8 cellular contexts compared by ENCODE assay signal in the genomic region with DNA sequence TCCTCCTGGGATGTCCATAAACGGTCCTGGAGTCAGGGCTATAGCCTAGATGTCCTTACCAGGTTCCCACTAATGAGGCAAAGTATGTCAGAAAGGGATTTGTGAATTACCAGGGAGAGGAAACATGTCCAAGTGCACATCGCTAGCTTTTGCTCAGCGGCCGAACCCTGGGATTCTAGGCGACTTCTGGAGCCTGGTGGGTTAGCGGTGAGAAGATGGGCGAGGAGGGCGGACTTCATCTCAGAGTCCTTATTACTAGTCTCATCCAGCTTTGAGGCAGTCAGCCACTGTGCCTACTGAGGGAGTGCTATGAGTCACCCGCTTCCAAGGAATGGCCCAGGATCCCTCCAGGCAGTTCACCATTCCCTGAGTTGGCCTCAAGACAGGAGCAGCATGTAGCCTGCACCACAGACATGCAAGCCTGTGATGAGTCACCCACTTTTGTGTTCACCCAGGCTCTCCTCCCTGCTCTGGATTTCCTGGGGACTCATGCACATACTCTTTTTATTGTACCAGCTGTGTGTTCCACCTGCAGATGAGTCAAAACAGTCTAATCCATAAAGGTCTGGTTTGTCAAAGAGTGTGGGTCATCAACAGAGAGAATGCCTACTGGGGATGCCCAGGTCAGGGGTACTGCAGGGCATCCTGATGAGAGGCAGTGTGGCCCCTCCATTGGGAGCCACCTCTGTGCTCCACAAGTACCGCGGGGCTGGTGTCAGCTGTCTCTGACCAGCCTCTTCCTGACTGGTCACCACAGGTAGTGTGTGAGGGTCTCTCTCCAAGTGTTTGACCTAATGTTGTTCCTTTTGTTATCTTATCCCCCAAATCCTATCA. TPM values are rescaled to one million over a fixed set of nuclear protein-coding genes. Genes with fewer than 3 reads are reported as not detected.
DNase-seq lines count a peak whose midpoint lies in the region; TF ChIP-seq lines count a peak whose summit lies in the region.

No MANE protein-coding gene starts in this region.

- H3K9me3 ChIP-seq in esophagus squamous epithelium (no peaks in the 10 kb centered on the region), OCI-LY7 (ENCODE audit: low read length) (no peaks in the 10 kb centered on the region)

- WGBS in esophagus squamous epithelium, 2 donors: 43 to 58% methylated on average over 8 to 11 of the region's 11 CpGs

- no peak overlapping the region for H2AFZ ChIP-seq in OCI-LY7 (ENCODE audit: low read length)

- BruUV-seq in OCI-LY7 (replicated peaks; lab: Mats Ljungman, UMichigan): no TSS peak

- POLR2A ChIA-PET in RWPE1 (lab: Yijun Ruan, JAX; ENCODE audit: low non-redundant PET): interaction anchor here (0.8 to 0.9 kb wide), 2 partner anchors 20 to 22 kb away, joined by 3 read pairs; no protein-coding TSS in a partner anchor
- POLR2A ChIA-PET in OCI-LY7 (lab: Charles Lee): interaction anchor here (1.2 kb wide), 1 partner anchor 109 kb away, joined by 3 read pairs; no protein-coding TSS in a partner anchor

- DNase-seq in GM03348 (ENCODE audit: low spot score) (peak; percentile 95), RWPE1 (ENCODE audit: low spot score) (peak; percentile 100), esophagus squamous epithelium (lab: John Stamatoyannopoulos, UW) (no peak), skeletal muscle cell (ENCODE audit: low read depth) (peak; percentile 97), OCI-LY7 (ENCODE audit: low spot score) (no peak), retina (no peak), mucosa of gallbladder (ENCODE audit: low spot score) (no peak), activated gamma-delta T cell treated with Interleukin-2 at 50 U/mL for 16 hours (no peak)

- no peaks in the 10 kb centered on the region for H3K79me2 ChIP-seq in OCI-LY7 (ENCODE audit: insufficient read depth, low read depth, low read length)

- intact Hi-C loops in esophagus squamous epithelium (cut with DNase I) (no loop called here), OCI-LY7 (cut with micrococcal nuclease; ENCODE audit: unreplicated experiment) (loop anchor here (5.0 to 10.0 kb wide), 3 partner anchors 263 to 478 kb away; partner anchors contain the start of genes GDF9, KIF3A and UQCRQ)

- H3K27ac ChIP-seq in RWPE1 (peak overlapping the region; percentile 96), esophagus squamous epithelium (peak overlapping the region; percentile 82 to 96 (median 94)), OCI-LY7 (ENCODE audit: low read depth, low read length, poor library complexity, severe bottlenecking) (no peak overlapping the region)

- H3K4me2 ChIP-seq in OCI-LY7 (ENCODE audit: low read length): no peak overlapping the region

- TF ChIP-seq CTCF in RWPE1 (conservative IDR thresholded peaks at IDR 0.05; ENCODE audit: low read depth): no peak
- TF ChIP-seq CTCF in esophagus squamous epithelium (IDR thresholded peaks at IDR 0.05): no peak
- no peak for TF ChIP-seq CTCF in OCI-LY7 (conservative IDR thresholded peaks at IDR 0.05; ENCODE audit: low read length)

- H3K4me1 ChIP-seq in esophagus squamous epithelium (peaks cover 44 to 82% (median 68%) of the 10 kb centered on the region in 3 donors), OCI-LY7 (ENCODE audit: insufficient read depth, low read length, poor library complexity, severe bottlenecking) (peaks cover 24% of the 10 kb centered on the region)

- TF ChIP-seq POLR2A in esophagus squamous epithelium (IDR thresholded peaks at IDR 0.05): no peak

- H3K36me3 ChIP-seq in esophagus squamous epithelium (peaks cover 0 to 37% (median 0%) of the 10 kb centered on the region in 3 donors), OCI-LY7 (ENCODE audit: insufficient read depth, low read length) (no peaks in the 10 kb centered on the region)

- H3K4me3 ChIP-seq in esophagus squamous epithelium (no peak overlapping the region), skeletal muscle cell (ENCODE audit: low read depth, low read length) (no peak overlapping the region), OCI-LY7 (ENCODE audit: low read depth, low read length, poor library complexity, severe bottlenecking) (no peak overlapping the region)

- H3K9me2 ChIP-seq in OCI-LY7 (ENCODE audit: insufficient read depth, low read length): no peaks in the 10 kb centered on the region

- no peaks in the 10 kb centered on the region for H4K20me1 ChIP-seq in OCI-LY7 (ENCODE audit: insufficient read depth, low read length)

- CTCF ChIA-PET in RWPE1 (lab: Yijun Ruan, JAX) (interaction anchor here (0.6 to 2.8 kb wide), 5 partner anchors 21 to 137 kb away, joined by 3 to 15 read pairs (median 5); no protein-coding TSS in a partner anchor), OCI-LY7 (lab: Charles Lee; ENCODE audit: unreplicated experiment) (no interaction called here)

- no peaks in the 10 kb centered on the region for H3K27me3 ChIP-seq in esophagus squamous epithelium

RNA-seq across cellular contexts. Expression of gene SLC22A5, which starts 20.2 kb away (rescaled TPM):
- 10 to 100 TPM in 1 of 4 donors, 1 to 10 TPM in 3; 7.4 to 15.8 (median 8.3) TPM for total RNA-seq in esophagus squamous epithelium
- total RNA-seq in OCI-LY7 (2014; rRNA removed; shearing (Covaris generic)): 0.88 TPM in 1 of 2 replicates, not detected in the other
- 0.18 and 0.36 TPM in 2 replicates for total RNA-seq in OCI-LY7 (2022)
- 27.0 TPM for total RNA-seq in mucosa of gallbladder

Comparison
In these comparisons a context has a peak if more than half of its experiments do, and no peak if none do; other contexts are left out.
1. DNase-seq: peak in GM03348 (single experiment), RWPE1 (single experiment) and skeletal muscle cell (single experiment); none in esophagus squamous epithelium (single experiment), OCI-LY7 (single experiment), retina (single experiment), mucosa of gallbladder (single experiment) and activated gamma-delta T cell treated with Interleukin-2 at 50 U/mL for 16 hours (single experiment).
2. RNA of gene SLC22A5, which starts 20.2 kb away (total RNA-seq): 27.0 TPM in mucosa of gallbladder (single experiment) and 7.4 to 15.8 TPM in esophagus squamous epithelium; 0.18 to 0.88 TPM in OCI-LY7; every median in the first group is over 4 times any median in the second.